18 cellular contexts compared by ENCODE assay signal in the genomic region with DNA sequence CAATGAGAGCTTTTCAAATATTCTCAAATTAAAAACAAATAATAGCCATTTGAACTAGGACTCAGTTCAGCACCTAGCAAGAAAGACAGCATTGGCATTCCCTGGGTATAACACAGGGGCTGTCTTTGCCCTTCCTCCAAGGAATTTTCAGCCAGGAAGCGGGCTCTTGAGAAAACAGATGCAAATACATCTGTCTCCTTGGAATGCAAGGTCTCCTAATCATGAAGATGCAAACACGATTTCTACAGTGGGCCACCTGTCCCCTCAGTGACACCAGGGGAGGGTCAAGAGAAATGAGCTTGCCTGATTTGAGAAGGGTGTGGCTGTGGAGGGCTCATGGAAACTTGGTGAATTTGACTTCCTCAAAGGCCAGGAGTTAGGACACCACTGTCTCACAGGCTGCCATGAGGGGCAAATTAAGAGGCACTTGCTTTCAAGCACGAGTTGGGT. TPM values are rescaled to one million over a fixed set of nuclear protein-coding genes. Genes with fewer than 3 reads are reported as not detected.
DNase-seq lines count a peak whose midpoint lies in the region; ATAC-seq and TF ChIP-seq lines count a peak whose summit lies in the region.
"Had no signal": no experiment of that assay in that cellular context is flagged by ENCODE, and none has a peak within 500 bp of the region (broad histone marks: within the 10 kb centered on the region; RNA-seq: fewer than 3 reads in every experiment).

No MANE protein-coding gene starts in this region.

- H4K20me1 ChIP-seq in hepatocyte (ENCODE audit: insufficient read depth, poor library complexity, severe bottlenecking) (no peaks in the 10 kb centered on the region), Karpas-422 (ENCODE audit: insufficient read depth, low read depth, low read length) (no peaks in the 10 kb centered on the region)

- DNase-seq in breast epithelium (ENCODE audit: low spot score in 2 of 2) (no peak), MCF 10A (ENCODE audit: unreplicated experiment) (no peak), Peyer's patch (no peak), hepatocyte (ENCODE audit: low spot score) (no peak), upper lobe of right lung (no peak), COR-L47 (lab: John Stamatoyannopoulos, UW) (no peak), Karpas-422 (no peak)
- DNase-seq: activated CD4-positive, alpha-beta T cell treated with anti-CD3 and anti-CD28 coated beads, Interleukin-2, amount 50 U/mL, for 1 hour; activated naive CD4-positive, alpha-beta T cell treated with Interleukin-2 at 50 U/mL for 16 hours; aorta; CD4-positive, alpha-beta T cell; HCEC 1CT; left cardiac atrium; NCI-H1417 treated with DMSO at 0.1 percent for 48 hours; stimulated activated naive CD4-positive, alpha-beta T cell; tibial artery had no signal

- H3K27ac Mint-ChIP-seq in MCF 10A (ENCODE audit: low read depth, unreplicated experiment): no peak overlapping the region
- H3K27ac Mint-ChIP-seq: CD4-positive, alpha-beta T cell had no signal

- no peak overlapping the region for H3K4me2 ChIP-seq in hepatocyte
- H3K4me2 ChIP-seq in Karpas-422 (ENCODE audit: low read depth, low read length, poor library complexity, severe bottlenecking): no peak overlapping the region

- TF ChIP-seq CTCF in breast epithelium (IDR thresholded peaks at IDR 0.05): no peak
- TF ChIP-seq CTCF in MCF 10A (IDR thresholded peaks at IDR 0.05; ENCODE audit: unreplicated experiment): no peak
- no peak for TF ChIP-seq CTCF in Peyer's patch (IDR thresholded peaks at IDR 0.05)
- TF ChIP-seq CTCF in hepatocyte (IDR thresholded peaks at IDR 0.05; ENCODE audit: poor library complexity): no peak
- TF ChIP-seq CTCF in upper lobe of right lung (IDR thresholded peaks at IDR 0.05): no peak

- H3K36me3 ChIP-seq in breast epithelium (no peaks in the 10 kb centered on the region), Peyer's patch (no peaks in the 10 kb centered on the region), hepatocyte (replicated peaks; ENCODE audit: insufficient read depth, low read depth) (no peaks in the 10 kb centered on the region), upper lobe of right lung (no peaks in the 10 kb centered on the region), Karpas-422 (ENCODE audit: insufficient read depth, low read length) (no peaks in the 10 kb centered on the region)
- H3K36me3 ChIP-seq: tibial artery had no signal

- no peak overlapping the region for H3K4me3 Mint-ChIP-seq in MCF 10A (ENCODE audit: unreplicated experiment)
- H3K4me3 Mint-ChIP-seq: CD4-positive, alpha-beta T cell had no signal

- H3K27ac ChIP-seq in breast epithelium (peak overlapping the region; percentile 33 to 77), Peyer's patch (peak overlapping the region in 3 of 4 donors; percentile 15 to 79 (median 45)), hepatocyte (peak overlapping the region; percentile 68), upper lobe of right lung (no peak overlapping the region), Karpas-422 (ENCODE audit: low read length) (no peak overlapping the region)
- H3K27ac ChIP-seq: tibial artery had no signal

- POLR2A ChIA-PET in MCF 10A (lab: Yijun Ruan, JAX): interaction anchor here (0.7 to 1.0 kb wide), 3 partner anchors 35 to 256 kb away, joined by 3 read pairs; no protein-coding TSS in a partner anchor

- H3K79me2 ChIP-seq in hepatocyte: peaks cover 73% of the 10 kb centered on the region
- H3K79me2 ChIP-seq in Karpas-422 (ENCODE audit: low read length): no peaks in the 10 kb centered on the region

- H3K4me1 ChIP-seq in breast epithelium (no peaks in the 10 kb centered on the region), Peyer's patch (peaks cover 0 to 61% (median 0%) of the 10 kb centered on the region in 4 donors), hepatocyte (ENCODE audit: insufficient read depth) (peaks cover 59% of the 10 kb centered on the region), upper lobe of right lung (peaks cover 28% of the 10 kb centered on the region), Karpas-422 (ENCODE audit: low read length) (no peaks in the 10 kb centered on the region; the same call in 1 of the 2 replicates)
- H3K4me1 ChIP-seq: tibial artery had no signal

- H3K4me1 Mint-ChIP-seq in MCF 10A (ENCODE audit: insufficient read depth, unreplicated experiment): no peaks in the 10 kb centered on the region

- H3K4me3 ChIP-seq in breast epithelium: no peak overlapping the region
- no peak overlapping the region for H3K4me3 ChIP-seq in Peyer's patch
- no peak overlapping the region for H3K4me3 ChIP-seq in hepatocyte
- H3K4me3 ChIP-seq in upper lobe of right lung: no peak overlapping the region
- no peak overlapping the region for H3K4me3 ChIP-seq in Karpas-422 (ENCODE audit: low read length)
- H3K4me3 ChIP-seq: tibial artery had no signal

- CTCF ChIA-PET in MCF 10A (lab: Yijun Ruan, JAX): interaction anchor here (0.7 kb wide), 1 partner anchor 262 kb away, joined by 4 read pairs; no protein-coding TSS in a partner anchor

- no peaks in the 10 kb centered on the region for H3K36me3 Mint-ChIP-seq in MCF 10A (ENCODE audit: insufficient read depth, unreplicated experiment)

- H3K9me2 ChIP-seq in hepatocyte (replicated peaks; ENCODE audit: insufficient read depth) (no peaks in the 10 kb centered on the region), Karpas-422 (replicated peaks; ENCODE audit: insufficient read depth, low read length) (no peaks in the 10 kb centered on the region)

- peak; percentile 67 for ATAC-seq in upper lobe of right lung
- no peak for ATAC-seq in GM18519 (IDR thresholded peaks at IDR 0.05; ENCODE audit: low FRiP score, unreplicated experiment)
- ATAC-seq: left cardiac atrium had no signal

- intact Hi-C loops in breast epithelium (cut with DNase I; ENCODE audit: low total_unique reads) (loop anchor here (5.0 kb wide), 1 partner anchor 1164 kb away; no protein-coding TSS in a partner anchor), MCF 10A (cut with micrococcal nuclease) (no loop called here), upper lobe of right lung (cut with DNase I) (no loop called here)

- H3K27me3 Mint-ChIP-seq in MCF 10A (ENCODE audit: insufficient read depth, unreplicated experiment): no peaks in the 10 kb centered on the region
- H3K27me3 Mint-ChIP-seq: CD4-positive, alpha-beta T cell had no signal

- no peaks in the 10 kb centered on the region for H3K9me3 Mint-ChIP-seq in MCF 10A (ENCODE audit: unreplicated experiment)
- H3K9me3 Mint-ChIP-seq: CD4-positive, alpha-beta T cell had no signal

- no peaks in the 10 kb centered on the region for H3K27me3 ChIP-seq in breast epithelium
- H3K27me3 ChIP-seq in Peyer's patch: no peaks in the 10 kb centered on the region
- no peaks in the 10 kb centered on the region for H3K27me3 ChIP-seq in hepatocyte
- no peaks in the 10 kb centered on the region for H3K27me3 ChIP-seq in upper lobe of right lung
- no peaks in the 10 kb centered on the region for H3K27me3 ChIP-seq in Karpas-422 (ENCODE audit: low read length)
- H3K27me3 ChIP-seq: tibial artery had no signal

- WGBS in hepatocyte (ENCODE audit: low lambda C conversion rate, missing lambda C conversion rate): 53% methylated on average over 3 of the region's 3 CpGs

- H3K9me3 ChIP-seq in breast epithelium: no peaks in the 10 kb centered on the region
- H3K9me3 ChIP-seq in Peyer's patch: no peaks in the 10 kb centered on the region
- no peaks in the 10 kb centered on the region for H3K9me3 ChIP-seq in hepatocyte (ENCODE audit: low read depth)
- no peaks in the 10 kb centered on the region for H3K9me3 ChIP-seq in upper lobe of right lung
- no peaks in the 10 kb centered on the region for H3K9me3 ChIP-seq in Karpas-422 (ENCODE audit: low read length)
- H3K9me3 ChIP-seq: tibial artery had no signal

- H2AFZ ChIP-seq in hepatocyte (no peak overlapping the region), Karpas-422 (ENCODE audit: low read length) (no peak overlapping the region)

- H3K9ac ChIP-seq in Karpas-422 (ENCODE audit: low read length): no peak overlapping the region

- TF ChIP-seq POLR2A in breast epithelium (IDR thresholded peaks at IDR 0.05) (no peak), Peyer's patch (IDR thresholded peaks at IDR 0.05) (no peak)

- no TSS peak for BruUV-seq in MCF 10A (replicated peaks; lab: Mats Ljungman, UMichigan)

RNA-seq across cellular contexts. Expression of a gene that starts 24.5 kb away (rescaled TPM):
- total RNA-seq in breast epithelium (10 to 100 TPM; 46.4 to 61.6 (median 48.2) TPM), MCF 10A (2022) (63.4 and 90.8 TPM in 2 replicates), Peyer's patch (10 to 100 TPM; 31.9 to 56.1 (median 47.9) TPM), hepatocyte (54.5 and 62.1 TPM in 2 replicates), upper lobe of right lung (82.4 TPM)
- polyA plus RNA-seq in hepatocyte: 91.3 and 108 TPM in 2 replicates
- 50.2 and 64.7 TPM in 2 replicates for total RNA-seq in Karpas-422 (2014; rRNA removed; shearing (Covaris generic); ENCODE audit: low replicate concordance)

RNA-seq across cellular contexts. Expression of a gene that starts 40.8 kb away (rescaled TPM):
- total RNA-seq in breast epithelium (10 to 100 TPM in 1 of 3 donors, 1 to 10 TPM in 1, not detected in 1; 8.5 to 19.0 TPM), MCF 10A (2022) (6.7 and 7.9 TPM in 2 replicates), Peyer's patch (100 to 1,000 TPM in 2 of 4 donors, 10 to 100 TPM in 2; 46.9 to 104 (median 85.4) TPM), hepatocyte (6.5 and 10.1 TPM in 2 replicates), upper lobe of right lung (7.5 TPM)
- 7.9 and 12.4 TPM in 2 replicates for polyA plus RNA-seq in hepatocyte
- total RNA-seq in Karpas-422 (2014; rRNA removed; shearing (Covaris generic); ENCODE audit: low replicate concordance): not detected in 2 replicates
- total RNA-seq: fibroblast of villous mesenchyme had no signal

RNA-seq across cellular contexts. Expression of a gene that starts 47.9 kb away (rescaled TPM):
- total RNA-seq in breast epithelium: 10 to 100 TPM in 2 of 3 donors, 1 to 10 TPM in 1; 2.6 to 42.1 (median 26.9) TPM
- not detected in 2 replicates for total RNA-seq in MCF 10A (2022)
- total RNA-seq in Peyer's patch: 10 to 100 TPM in 2 of 4 donors, 1 to 10 TPM in 2; 9.1 to 11.9 (median 10.4) TPM
- 10.0 and 15.4 TPM in 2 replicates for total RNA-seq in hepatocyte
- polyA plus RNA-seq in hepatocyte: 17.8 and 19.0 TPM in 2 replicates
- total RNA-seq in upper lobe of right lung: 21.0 TPM
- total RNA-seq in Karpas-422 (2014; rRNA removed; shearing (Covaris generic); ENCODE audit: low replicate concordance): 7.8 and 14.0 TPM in 2 replicates

Comparison
In these comparisons a context has a peak if more than half of its experiments do, and no peak if none do; other contexts are left out.
1. H3K27ac ChIP-seq: peak in breast epithelium (2 of 2), Peyer's patch (3 of 4) and hepatocyte (single experiment); none in upper lobe of right lung (single experiment) and Karpas-422 (single experiment).